Comparison of ENCODE assay signal across 17 cellular contexts in genomic region chr1:229671310-229671709, GRCh38. TPM values are rescaled to one million over a fixed set of nuclear protein-coding genes. Genes with fewer than 3 reads are reported as not detected.
A peak's percentile ranks its signal among the peaks of the same experiment; 100 is the strongest.
DNase-seq lines count a peak whose midpoint lies in the region; ATAC-seq lines count a peak whose summit lies in the region.
"Had no signal": no experiment of that assay in that cellular context is flagged by ENCODE, and none has a peak within 500 bp of the region (broad histone marks: within the 10 kb centered on the region; RNA-seq: fewer than 3 reads in every experiment).

No MANE protein-coding gene starts in this region.

- intact Hi-C loops in activated CD4-positive, alpha-beta T cell treated with anti-CD3 and anti-CD28 coated beads for 36 hours (cut with DNase I, micrococcal nuclease): no loop called here

- H3K4me1 Mint-ChIP-seq in activated CD4-positive, alpha-beta T cell treated with anti-CD3 and anti-CD28 coated beads for 36 hours: peaks cover 18% of the 10 kb centered on the region
- peaks cover 36% of the 10 kb centered on the region for H3K4me1 Mint-ChIP-seq in activated T-cell treated with anti-CD3 and anti-CD28 coated beads, Interleukin-2, amount 50 U/mL, for 72 hours (ENCODE audit: low read depth)
- H3K4me1 Mint-ChIP-seq in stimulated activated naive CD8-positive, alpha-beta T cell treated with anti-CD3 and anti-CD28 coated beads, Interleukin-15, amount 100 ng/mL, for 72 hours: peaks cover 24% of the 10 kb centered on the region

- no peak overlapping the region for H3K4me3 Mint-ChIP-seq in activated CD4-positive, alpha-beta T cell treated with anti-CD3 and anti-CD28 coated beads for 36 hours
- H3K4me3 Mint-ChIP-seq in activated T-cell treated with anti-CD3 and anti-CD28 coated beads, Interleukin-2, amount 50 U/mL, for 72 hours: no peak overlapping the region
- H3K4me3 Mint-ChIP-seq in stimulated activated naive CD8-positive, alpha-beta T cell treated with anti-CD3 and anti-CD28 coated beads, Interleukin-15, amount 100 ng/mL, for 72 hours: no peak overlapping the region
- H3K4me3 Mint-ChIP-seq: CD4-positive, alpha-beta T cell; HFFc6 had no signal

- no peak overlapping the region for H3K27ac Mint-ChIP-seq in activated CD4-positive, alpha-beta T cell treated with anti-CD3 and anti-CD28 coated beads for 36 hours
- H3K27ac Mint-ChIP-seq in activated T-cell treated with anti-CD3 and anti-CD28 coated beads, Interleukin-2, amount 50 U/mL, for 72 hours: no peak overlapping the region
- no peak overlapping the region for H3K27ac Mint-ChIP-seq in stimulated activated naive CD8-positive, alpha-beta T cell treated with anti-CD3 and anti-CD28 coated beads, Interleukin-15, amount 100 ng/mL, for 72 hours
- H3K27ac Mint-ChIP-seq: CD4-positive, alpha-beta T cell; HFFc6 had no signal

- peak; percentile 46 for DNase-seq in activated CD4-positive, alpha-beta T cell treated with anti-CD3 and anti-CD28 coated beads for 36 hours
- no peak for DNase-seq in activated CD4-positive, alpha-beta T cell treated with anti-CD3 and anti-CD28 coated beads, Interleukin-2, amount 50 U/mL, for 48 hours
- no peak for DNase-seq in activated T-cell treated with anti-CD3 and anti-CD28 coated beads, Interleukin-2, amount 50 U/mL, for 72 hours
- no peak for DNase-seq in activated T-cell treated with anti-CD3 and anti-CD28 coated beads, Interleukin-2, amount 50 U/mL, for 1 hour
- DNase-seq in stimulated activated naive CD8-positive, alpha-beta T cell treated with anti-CD3 and anti-CD28 coated beads, Interleukin-15, Interleukin-2, amounts not matched to agents 100 U/mL and 50 U/mL, for 24 hours: no peak
- no peak for DNase-seq in stimulated activated naive CD8-positive, alpha-beta T cell treated with anti-CD3 and anti-CD28 coated beads, Interleukin-15, amount 100 ng/mL, for 72 hours
- DNase-seq: AML-193; Caco-2; CD4-positive, alpha-beta T cell; DMS79; GF-D8; GOT3; HFFc6 had no signal

- H3K9me3 Mint-ChIP-seq in activated CD4-positive, alpha-beta T cell treated with anti-CD3 and anti-CD28 coated beads for 36 hours (ENCODE audit: low read depth): no peaks in the 10 kb centered on the region
- peaks cover 0 to 3% of the 10 kb centered on the region in 2 donors for H3K9me3 Mint-ChIP-seq in activated T-cell treated with anti-CD3 and anti-CD28 coated beads, Interleukin-2, amount 50 U/mL, for 72 hours
- no peaks in the 10 kb centered on the region for H3K9me3 Mint-ChIP-seq in stimulated activated naive CD8-positive, alpha-beta T cell treated with anti-CD3 and anti-CD28 coated beads, Interleukin-15, amount 100 ng/mL, for 72 hours
- H3K9me3 Mint-ChIP-seq: CD4-positive, alpha-beta T cell; HFFc6 had no signal

- CTCF ChIA-PET in activated CD4-positive, alpha-beta T cell treated with anti-CD3 and anti-CD28 coated beads for 36 hours (lab: Charles Lee): interaction anchor here (0.6 to 3.0 kb wide), 4 partner anchors 10 to 527 kb away, joined by 3 to 10 read pairs (median 4); no protein-coding TSS in a partner anchor

- no peaks in the 10 kb centered on the region for H3K27me3 Mint-ChIP-seq in activated CD4-positive, alpha-beta T cell treated with anti-CD3 and anti-CD28 coated beads for 36 hours
- no peaks in the 10 kb centered on the region for H3K27me3 Mint-ChIP-seq in activated T-cell treated with anti-CD3 and anti-CD28 coated beads, Interleukin-2, amount 50 U/mL, for 72 hours (ENCODE audit: low read depth)
- no peaks in the 10 kb centered on the region for H3K27me3 Mint-ChIP-seq in stimulated activated naive CD8-positive, alpha-beta T cell treated with anti-CD3 and anti-CD28 coated beads, Interleukin-15, amount 100 ng/mL, for 72 hours
- H3K27me3 Mint-ChIP-seq: CD4-positive, alpha-beta T cell had no signal

- H3K36me3 Mint-ChIP-seq in activated CD4-positive, alpha-beta T cell treated with anti-CD3 and anti-CD28 coated beads for 36 hours (ENCODE audit: low read depth): peaks cover 23% of the 10 kb centered on the region
- H3K36me3 Mint-ChIP-seq in activated T-cell treated with anti-CD3 and anti-CD28 coated beads, Interleukin-2, amount 50 U/mL, for 72 hours (ENCODE audit: insufficient read depth in 2 of 2): peaks cover 4 to 11% of the 10 kb centered on the region in 2 donors

- ATAC-seq in activated CD4-positive, alpha-beta T cell treated with anti-CD3 and anti-CD28 coated beads for 36 hours: peak; percentile 76
- ATAC-seq in activated T-cell treated with anti-CD3 and anti-CD28 coated beads, Interleukin-2, amount 50 U/mL, for 72 hours (replicated peaks in 1 of 2): peak; percentile 39 to 60
- peak; percentile 48 for ATAC-seq in stimulated activated naive CD8-positive, alpha-beta T cell treated with anti-CD3 and anti-CD28 coated beads, Interleukin-15, Interleukin-2, amounts not matched to agents 100 U/mL and 50 U/mL, for 24 hours
- no peak for ATAC-seq in stimulated activated naive CD8-positive, alpha-beta T cell treated with anti-CD3 and anti-CD28 coated beads, Interleukin-15, amount 100 ng/mL, for 72 hours
- ATAC-seq in HG02870 (IDR thresholded peaks at IDR 0.05; ENCODE audit: unreplicated experiment): no peak
- ATAC-seq: A549, HCT116, HepG2 had no signal

- POLR2A ChIA-PET in activated CD4-positive, alpha-beta T cell treated with anti-CD3 and anti-CD28 coated beads for 36 hours (lab: Charles Lee): no interaction called here

RNA-seq across cellular contexts. Expression of gene URB2, which starts 45.3 kb away (rescaled TPM):
- 10 to 100 TPM; 13.9 to 16.5 TPM for total RNA-seq in activated CD4-positive, alpha-beta T cell treated with anti-CD3 and anti-CD28 coated beads for 36 hours
- 10 to 100 TPM; 11.6 to 12.3 TPM for total RNA-seq in activated T-cell treated with anti-CD3 and anti-CD28 coated beads, Interleukin-2, amount 50 U/mL, for 72 hours

RNA-seq across cellular contexts. Expression of gene TAF5L, which starts 45.4 kb away (rescaled TPM):
- 10 to 100 TPM; 16.5 to 17.6 TPM for total RNA-seq in activated CD4-positive, alpha-beta T cell treated with anti-CD3 and anti-CD28 coated beads for 36 hours
- total RNA-seq in activated T-cell treated with anti-CD3 and anti-CD28 coated beads, Interleukin-2, amount 50 U/mL, for 72 hours: 10 to 100 TPM; 18.9 to 21.7 TPM

Comparison
In these comparisons a context has a peak if more than half of its experiments do, and no peak if none do; other contexts are left out.
1. ATAC-seq: peak in activated CD4-positive, alpha-beta T cell treated with anti-CD3 and anti-CD28 coated beads for 36 hours (single experiment), activated T-cell treated with anti-CD3 and anti-CD28 coated beads, Interleukin-2, amount 50 U/mL, for 72 hours (2 of 2) and stimulated activated naive CD8-positive, alpha-beta T cell treated with anti-CD3 and anti-CD28 coated beads, Interleukin-15, Interleukin-2, amounts not matched to agents 100 U/mL and 50 U/mL, for 24 hours (single experiment); none in stimulated activated naive CD8-positive, alpha-beta T cell treated with anti-CD3 and anti-CD28 coated beads, Interleukin-15, amount 100 ng/mL, for 72 hours (single experiment) and HG02870 (single experiment).